ENCODE assay signal across 9 cellular contexts in the genomic region with DNA sequence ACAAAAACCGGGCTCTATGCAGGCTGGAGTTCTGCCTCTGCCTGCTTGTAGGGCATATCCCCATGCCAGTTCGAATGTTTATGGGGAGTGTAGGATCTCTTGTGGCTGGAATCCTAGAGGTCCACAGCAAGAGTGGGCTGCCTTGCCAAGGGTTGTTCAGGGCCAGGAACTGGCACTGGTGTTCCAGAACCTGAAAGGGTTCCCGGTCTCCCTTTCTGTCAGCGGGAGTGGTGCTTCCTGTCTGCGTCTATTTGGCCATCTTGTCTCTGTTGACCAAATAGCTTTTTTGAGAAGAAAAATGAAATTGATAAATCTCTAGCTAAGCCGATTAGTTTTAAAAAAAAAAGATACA. TPM values are rescaled to one million over a fixed set of nuclear protein-coding genes. Genes with fewer than 3 reads are reported as not detected.
A peak's percentile ranks its signal among the peaks of the same experiment; 100 is the strongest.
DNase-seq lines count a peak whose midpoint lies in the region; ATAC-seq, FAIRE-seq and TF ChIP-seq lines count a peak whose summit lies in the region.
"Had no signal": no experiment of that assay in that cellular context is flagged by ENCODE, and none has a peak within 500 bp of the region (broad histone marks: within the 10 kb centered on the region; RNA-seq: fewer than 3 reads in every experiment).

No MANE protein-coding gene starts in this region.

- H3K4me3 ChIP-seq in breast epithelium (peak overlapping the region; percentile 47 to 67 (median 52)), coronary artery (peak overlapping the region; percentile 74), mucosa of stomach (ENCODE audit: low read length) (no peak overlapping the region), vagina (peak overlapping the region; percentile 50 to 57)

- H3K9ac ChIP-seq in mucosa of stomach (ENCODE audit: low read length): peak overlapping the region; percentile 75

- TF ChIP-seq POLR2A in breast epithelium (IDR thresholded peaks at IDR 0.05) (no peak), vagina (IDR thresholded peaks at IDR 0.05) (no peak), H54 (IDR thresholded peaks at IDR 0.05; ENCODE audit: low read depth, low read length) (no peak), GM12892 (IDR thresholded peaks at IDR 0.05; ENCODE audit: low read depth, low read length) (no peak)

- no peaks in the 10 kb centered on the region for H3K9me3 Mint-ChIP-seq in MCF 10A (ENCODE audit: unreplicated experiment)

- H3K27me3 Mint-ChIP-seq in MCF 10A (ENCODE audit: insufficient read depth, unreplicated experiment): no peaks in the 10 kb centered on the region

- no peak for DNase-seq in breast epithelium (ENCODE audit: low spot score in 2 of 2)
- DNase-seq in MCF 10A (ENCODE audit: unreplicated experiment): no peak
- DNase-seq in coronary artery (ENCODE audit: low spot score): no peak
- DNase-seq in vagina (ENCODE audit: extremely low spot score in 2 of 2): no peak
- no peak for DNase-seq in H54 (ENCODE audit: insufficient read length, low spot score)
- no peak for DNase-seq in GM12892 (ENCODE audit: insufficient read length)

- ATAC-seq in GM19452 (IDR thresholded peaks at IDR 0.05; ENCODE audit: unreplicated experiment): no peak

- no peak overlapping the region for H3K27ac ChIP-seq in breast epithelium
- H3K27ac ChIP-seq in coronary artery: peak overlapping the region in 1 of 2 donors; percentile 74
- H3K27ac ChIP-seq in vagina: peak overlapping the region; percentile 86
- H3K27ac ChIP-seq: epithelial cell of prostate had no signal

- intact Hi-C loops in breast epithelium (cut with DNase I; ENCODE audit: low total_unique reads): no loop called here
- intact Hi-C loops in MCF 10A (cut with micrococcal nuclease): loop anchor here (5.0 kb wide), 1 partner anchor 348 kb away; no protein-coding TSS in a partner anchor
- intact Hi-C loops in vagina (cut with DNase I): loop anchor here (5.0 to 10.0 kb wide), 2 partner anchors 33 to 411 kb away; no protein-coding TSS in a partner anchor

- TF ChIP-seq CTCF in breast epithelium (IDR thresholded peaks at IDR 0.05) (no peak), MCF 10A (IDR thresholded peaks at IDR 0.05; ENCODE audit: unreplicated experiment) (no peak), coronary artery (IDR thresholded peaks at IDR 0.05) (no peak), vagina (IDR thresholded peaks at IDR 0.05) (no peak)

- H3K9me3 ChIP-seq in breast epithelium: no peaks in the 10 kb centered on the region
- H3K9me3 ChIP-seq in mucosa of stomach (ENCODE audit: control insufficient read depth, low read length): no peaks in the 10 kb centered on the region
- H3K9me3 ChIP-seq in vagina: no peaks in the 10 kb centered on the region

- H3K36me3 Mint-ChIP-seq in MCF 10A (ENCODE audit: insufficient read depth, unreplicated experiment): no peaks in the 10 kb centered on the region

- H3K36me3 ChIP-seq in breast epithelium (no peaks in the 10 kb centered on the region), mucosa of stomach (ENCODE audit: control insufficient read depth, insufficient read depth, low read length) (no peaks in the 10 kb centered on the region), vagina (no peaks in the 10 kb centered on the region)

- FAIRE-seq in H54 (lab: Jason Lieb, UNC): no peak
- no peak for FAIRE-seq in GM12892 (lab: Jason Lieb, UNC)

- no peak overlapping the region for H3K4me3 Mint-ChIP-seq in MCF 10A (ENCODE audit: unreplicated experiment)

- no TSS peak for BruUV-seq in MCF 10A (replicated peaks; lab: Mats Ljungman, UMichigan)

- H3K4me1 Mint-ChIP-seq in MCF 10A (ENCODE audit: insufficient read depth, unreplicated experiment): no peaks in the 10 kb centered on the region

- POLR2A ChIA-PET in MCF 10A (lab: Yijun Ruan, JAX): interaction anchor here (0.7 to 2.5 kb wide), 3 partner anchors 37 to 59 kb away, joined by 3 to 22 read pairs (median 4); a partner anchor contains a TSS

- H3K27me3 ChIP-seq in breast epithelium (no peaks in the 10 kb centered on the region), mucosa of stomach (ENCODE audit: control insufficient read depth, insufficient read depth, low read length) (peaks cover 5% of the 10 kb centered on the region), vagina (no peaks in the 10 kb centered on the region)

- H3K4me1 ChIP-seq in breast epithelium (no peaks in the 10 kb centered on the region), mucosa of stomach (ENCODE audit: control insufficient read depth, insufficient read depth, low read length) (peaks cover 9% of the 10 kb centered on the region), vagina (peaks cover 6% of the 10 kb centered on the region)

- CTCF ChIA-PET in MCF 10A (lab: Yijun Ruan, JAX): interaction anchor here (0.6 to 11.8 kb wide), 13 partner anchors 14 to 906 kb away, joined by 3 to 255 read pairs (median 4); a partner anchor contains a TSS

- H3K27ac Mint-ChIP-seq in MCF 10A (ENCODE audit: low read depth, unreplicated experiment): no peak overlapping the region

RNA-seq across cellular contexts. Expression of a gene that starts 17.8 kb away (rescaled TPM):
- 10 to 100 TPM in 1 of 3 donors, 1 to 10 TPM in 1, not detected in 1; 3.3 to 17.1 TPM for total RNA-seq in breast epithelium
- 0.25 TPM in 1 of 2 replicates, not detected in the other for total RNA-seq in MCF 10A (2022)
- total RNA-seq in vagina: not detected
- polyA plus RNA-seq in GM12892 (2012; ENCODE audit: missing spikeins): 0.81 TPM

RNA-seq across cellular contexts. Expression of a gene that starts 24.1 kb away (rescaled TPM):
- 10 to 100 TPM in 2 of 3 donors, 1 to 10 TPM in 1; 5.2 to 14.7 (median 13.8) TPM for total RNA-seq in breast epithelium
- not detected in 2 replicates for total RNA-seq in MCF 10A (2022)
- 7.9 TPM for total RNA-seq in vagina
- polyA plus RNA-seq in GM12892 (2012; ENCODE audit: missing spikeins): not detected

RNA-seq across cellular contexts. Expression of a gene that starts 24.7 kb away (rescaled TPM):
- total RNA-seq in breast epithelium (under 1 TPM in 2 of 3 donors, not detected in 1; 0.33 to 0.44 TPM), MCF 10A (2022) (not detected in 2 replicates), vagina (not detected)
- polyA plus RNA-seq in GM12892 (2012; ENCODE audit: missing spikeins): not detected

RNA-seq across cellular contexts. Expression of a gene that starts 55.3 kb away (rescaled TPM):
- 1 to 10 TPM; 1.9 to 6.9 (median 4.3) TPM for total RNA-seq in breast epithelium
- total RNA-seq in MCF 10A (2022): not detected in 2 replicates
- total RNA-seq in vagina: 2.2 TPM
- not detected for polyA plus RNA-seq in GM12892 (2012; ENCODE audit: missing spikeins)

RNA-seq across cellular contexts. Expression of a gene that starts 58.6 kb away (rescaled TPM):
- 100 to 1,000 TPM; 146 to 182 (median 155) TPM for total RNA-seq in breast epithelium
- 19.7 and 28.1 TPM in 2 replicates for total RNA-seq in MCF 10A (2022)
- 90.6 TPM for total RNA-seq in vagina
- polyA plus RNA-seq in GM12892 (2012; ENCODE audit: missing spikeins): 6.0 TPM
